In the genomic region with DNA sequence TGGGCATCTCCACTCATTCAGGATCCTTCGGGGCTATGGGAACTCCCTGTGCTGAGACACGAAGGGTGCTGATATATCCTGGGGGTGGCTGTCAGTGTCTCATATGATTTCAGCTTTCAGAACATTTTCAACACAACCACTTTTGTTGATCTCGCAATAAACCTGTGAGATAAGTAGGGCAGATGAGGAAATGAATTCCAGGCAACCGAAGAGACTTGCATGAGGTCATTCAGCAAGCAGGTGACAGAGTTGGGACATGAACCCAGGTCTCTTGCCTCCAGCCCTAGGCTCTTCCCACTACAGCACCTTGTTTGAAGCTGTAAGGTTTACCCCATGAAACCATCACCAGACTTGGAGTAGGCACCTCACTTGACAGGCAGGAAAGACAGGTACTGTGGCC, we compare ENCODE assay signal across 28 cellular contexts. TPM values are rescaled to one million over a fixed set of nuclear protein-coding genes. Genes with fewer than 3 reads are reported as not detected.
A peak's percentile ranks its signal among the peaks of the same experiment; 100 is the strongest.
DNase-seq lines count a peak whose midpoint lies in the region; ATAC-seq and TF ChIP-seq lines count a peak whose summit lies in the region.
"Had no signal": no experiment of that assay in that cellular context is flagged by ENCODE, and none has a peak within 500 bp of the region (broad histone marks: within the 10 kb centered on the region; RNA-seq: fewer than 3 reads in every experiment).

No MANE protein-coding gene starts in this region.

- intact Hi-C loops in left colon (cut with DNase I, micrococcal nuclease), result no loop called here

- no peak for TF ChIP-seq CTCF in epithelial cell of esophagus (IDR thresholded peaks at IDR 0.05; ENCODE audit: insufficient read depth, low read depth, low read length, missing control alignments)

- DNase-seq in GM23248 (peak; percentile 26), epithelial cell of esophagus (ENCODE audit: low read depth) (peak; percentile 79), left colon (no peak), AG20443 (ENCODE audit: low spot score) (no peak)
- DNase-seq in activated CD8-positive, alpha-beta memory T cell treated with anti-CD3 and anti-CD28 coated beads, Interleukin-2, amount 50 U/mL, for 48 hours, result no peak
- DNase-seq: activated CD4-positive, alpha-beta T cell treated with anti-CD3 and anti-CD28 coated beads for 4 hours; activated CD8-positive, alpha-beta memory T cell treated with anti-CD3 and anti-CD28 coated beads for 24 hours; activated gamma-delta T cell; activated naive CD8-positive, alpha-beta T cell treated with anti-CD3 and anti-CD28 coated beads, Interleukin-2, amount 10 ng/mL, durations not matched to agents 7 days and 5 days; activated T-cell treated with anti-CD3 and anti-CD28 coated beads, Interleukin-2, amount 50 U/mL, for 1 hour; DND-41; dorsolateral prefrontal cortex; glutamatergic neuron; mesenchymal stem cell; NCI-H1436; NCI-H345; NCI-H774; psoas muscle; T-helper 2 cell had no signal

- H3K4me1 ChIP-seq in GM23248 (ENCODE audit: insufficient read depth), result peaks cover 23% of the 10 kb centered on the region
- H3K4me1 ChIP-seq: psoas muscle had no signal

- in situ Hi-C loops in GM23248 (cut with MboI), result no loop called here

- no peak overlapping the region for H2AFZ ChIP-seq in GM23248

- H3K4me2 ChIP-seq in GM23248 (ENCODE audit: unreplicated experiment), result no peak overlapping the region
- H3K4me2 ChIP-seq: KMS-11 had no signal

- H3K27ac ChIP-seq in GM23248 (no peak overlapping the region), skin epidermis (peak overlapping the region in 14 of 21 experiments; percentile 7 to 73 (median 52))
- H3K27ac ChIP-seq: dorsolateral prefrontal cortex, KMS-11, psoas muscle, RWPE1, SK-N-MC had no signal

- H3F3A ChIP-seq in GM23248 (ENCODE audit: insufficient read depth), result no peaks in the 10 kb centered on the region

- H3K9me2 ChIP-seq in GM23248 (ENCODE audit: insufficient read depth), result no peaks in the 10 kb centered on the region

- no peak overlapping the region for H3K4me3 ChIP-seq in GM23248
- H3K4me3 ChIP-seq in epithelial cell of esophagus (ENCODE audit: low read length), result no peak overlapping the region
- H3K4me3 ChIP-seq in skin epidermis, result no peak overlapping the region
- H3K4me3 ChIP-seq: dorsolateral prefrontal cortex, psoas muscle, SK-N-MC had no signal

- WGBS in GM23248 (ENCODE audit: low coverage in 1 of 2, low lambda C conversion rate in 2 of 2, missing lambda C conversion rate in 2 of 2), 2 experiments, result 84 to 88% methylated on average over 4 of the region's 4 CpGs

- H4K20me1 ChIP-seq in GM23248 (ENCODE audit: insufficient read depth), result no peaks in the 10 kb centered on the region

- no peaks in the 10 kb centered on the region for H3K9me3 ChIP-seq in GM23248 (ENCODE audit: low read depth)
- H3K9me3 ChIP-seq: psoas muscle had no signal

- no peaks in the 10 kb centered on the region for H3K36me3 ChIP-seq in GM23248 (ENCODE audit: low read depth)

- no peaks in the 10 kb centered on the region for H3K79me2 ChIP-seq in GM23248 (ENCODE audit: insufficient read depth)

- ATAC-seq in left colon, result peak; percentile 82
- no peak for ATAC-seq in GM21423 (IDR thresholded peaks at IDR 0.05; ENCODE audit: unreplicated experiment)
- ATAC-seq: HCT116, psoas muscle had no signal

- no peak overlapping the region for H3K9ac ChIP-seq in GM23248
- H3K9ac ChIP-seq: KMS-11 had no signal

- H3K27me3 ChIP-seq in GM23248 (replicated peaks; ENCODE audit: insufficient read depth), result no peaks in the 10 kb centered on the region
- H3K27me3 ChIP-seq: dorsolateral prefrontal cortex had no signal

RNA-seq across cellular contexts. Expression of gene DUOX1, which starts 16.6 kb away (rescaled TPM):
- 0.32 and 0.89 TPM in 2 replicates for total RNA-seq in GM23248 (2014; rRNA removed; shearing (Covaris generic))
- polyA plus RNA-seq in GM23248 (2016; fragmentation: Nextera tagmentation; extraction: Ambion mirVana), result 1.5 and 1.8 TPM in 2 replicates
- total RNA-seq in left colon, result under 1 TPM; 0.56 to 0.85 TPM
- total RNA-seq: activated naive CD8-positive, alpha-beta T cell treated with anti-CD3 and anti-CD28 coated beads, Interleukin-2, amount 10 ng/mL, durations not matched to agents 7 days and 5 days; myocyte had no signal

RNA-seq across cellular contexts. Expression of gene DUOXA1, which starts 16.7 kb away (rescaled TPM):
- total RNA-seq in GM23248 (2014; rRNA removed; shearing (Covaris generic)), result 2.4 TPM in 1 of 2 replicates, not detected in the other
- 0.48 and 0.61 TPM in 2 replicates for polyA plus RNA-seq in GM23248 (2016; fragmentation: Nextera tagmentation; extraction: Ambion mirVana)
- total RNA-seq in left colon, result 1 to 10 TPM in 1 of 2 donors, under 1 TPM in 1; 0.67 to 1.6 TPM
- total RNA-seq: kidney epithelial cell, myocyte had no signal
- polyA plus RNA-seq: BJ had no signal

RNA-seq across cellular contexts. Expression of gene DUOXA2, which starts 32.3 kb away (rescaled TPM):
- total RNA-seq in GM23248 (2014; rRNA removed; shearing (Covaris generic)), result not detected in 2 replicates
- not detected in 2 replicates for polyA plus RNA-seq in GM23248 (2016; fragmentation: Nextera tagmentation; extraction: Ambion mirVana)
- total RNA-seq in left colon, result 1 to 10 TPM; 1.3 to 4.9 TPM
- total RNA-seq: activated naive CD8-positive, alpha-beta T cell treated with anti-CD3 and anti-CD28 coated beads, Interleukin-2, amount 10 ng/mL, durations not matched to agents 7 days and 5 days; dorsolateral prefrontal cortex; kidney epithelial cell; myocyte; psoas muscle had no signal
- polyA plus RNA-seq: BJ had no signal

RNA-seq across cellular contexts. Expression of gene DUOX2, which starts 32.4 kb away (rescaled TPM):
- not detected in 2 replicates for total RNA-seq in GM23248 (2014; rRNA removed; shearing (Covaris generic))
- 0.03 TPM in 2 replicates for polyA plus RNA-seq in GM23248 (2016; fragmentation: Nextera tagmentation; extraction: Ambion mirVana)
- total RNA-seq in left colon, result 10 to 100 TPM in 1 of 2 donors, 1 to 10 TPM in 1; 3.9 to 30.4 TPM
- total RNA-seq: activated naive CD8-positive, alpha-beta T cell treated with anti-CD3 and anti-CD28 coated beads, Interleukin-2, amount 10 ng/mL, durations not matched to agents 7 days and 5 days; myocyte had no signal
- polyA plus RNA-seq: BJ had no signal

RNA-seq across cellular contexts. Expression of gene SHF, which starts 41.4 kb away (rescaled TPM):
- total RNA-seq in GM23248 (2014; rRNA removed; shearing (Covaris generic)), result 0.25 and 0.32 TPM in 2 replicates
- polyA plus RNA-seq in GM23248 (2016; fragmentation: Nextera tagmentation; extraction: Ambion mirVana), result 0.76 and 0.93 TPM in 2 replicates
- total RNA-seq in left colon, result 1 to 10 TPM; 5.6 to 8.3 TPM

Comparison
In these comparisons a context has a peak if more than half of its experiments do, and no peak if none do; other contexts are left out.
1. DNase-seq: peak in GM23248 (single experiment) and epithelial cell of esophagus (single experiment); none in left colon (0 of 2), AG20443 (single experiment) and activated CD8-positive, alpha-beta memory T cell treated with anti-CD3 and anti-CD28 coated beads, Interleukin-2, amount 50 U/mL, for 48 hours (single experiment).